In the genomic region with DNA sequence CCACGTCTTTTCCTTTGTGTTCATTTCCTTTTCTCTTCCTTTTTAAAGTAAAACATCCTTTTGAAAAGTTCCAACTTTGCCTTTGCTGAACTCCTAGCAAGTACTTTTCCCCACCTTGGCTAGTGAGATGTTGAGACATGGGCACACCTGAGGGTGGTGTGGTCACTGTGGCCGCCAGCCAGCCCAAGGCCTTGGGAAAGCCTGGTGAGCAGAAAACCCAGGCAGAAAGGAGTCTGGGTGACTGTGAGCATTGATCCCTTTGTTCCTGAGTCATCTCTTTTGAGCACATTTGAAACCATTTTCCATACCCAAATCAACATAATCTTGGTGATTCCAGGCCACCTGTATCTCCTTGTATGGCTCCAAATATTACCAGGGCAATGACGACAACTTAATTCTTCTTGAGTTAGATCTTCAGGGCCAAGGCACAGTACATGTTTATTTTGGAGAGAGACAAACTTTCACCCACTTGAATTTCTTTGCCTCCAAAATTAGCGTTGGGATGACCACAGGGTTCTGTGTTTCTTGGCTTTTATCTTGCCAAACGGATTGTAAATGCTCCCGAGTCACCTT, we compare ENCODE assay signal across 17 cellular contexts. TPM values are rescaled to one million over a fixed set of nuclear protein-coding genes. Genes with fewer than 3 reads are reported as not detected.
DNase-seq lines count a peak whose midpoint lies in the region; ATAC-seq and TF ChIP-seq lines count a peak whose summit lies in the region.
"Had no signal": no experiment of that assay in that cellular context is flagged by ENCODE, and none has a peak within 500 bp of the region (broad histone marks: within the 10 kb centered on the region; RNA-seq: fewer than 3 reads in every experiment).

No MANE protein-coding gene starts in this region.

- H3K9me3 ChIP-seq in right atrium auricular region (no peaks in the 10 kb centered on the region), sigmoid colon (no peaks in the 10 kb centered on the region)
- H3K9me3 ChIP-seq: Caco-2 had no signal

- H3K79me2 ChIP-seq in GM23338 (replicated peaks; ENCODE audit: insufficient read depth): no peaks in the 10 kb centered on the region

- no peaks in the 10 kb centered on the region for H4K20me1 ChIP-seq in GM23338 (replicated peaks; ENCODE audit: insufficient read depth)

- DNase-seq in right atrium auricular region (ENCODE audit: low spot score): no peak
- DNase-seq in Right ventricle myocardium superior: no peak
- no peak for DNase-seq in foreskin keratinocyte
- DNase-seq in sigmoid colon: no peak
- no peak for DNase-seq in ACHN
- DNase-seq in NCI-H1436 (lab: John Stamatoyannopoulos, UW): no peak
- DNase-seq in GM23338 (ENCODE audit: low spot score): no peak
- DNase-seq: Caco-2, GDM1, MM.1S, NCI-H2029, NCI-H69 had no signal

- peaks cover 0 to 96% of the 10 kb centered on the region in 2 donors for H3K4me1 ChIP-seq in right atrium auricular region
- H3K4me1 ChIP-seq in foreskin keratinocyte: peaks cover 47% of the 10 kb centered on the region
- peaks cover 0 to 26% (median 21%) of the 10 kb centered on the region in 4 donors for H3K4me1 ChIP-seq in sigmoid colon
- peaks cover 3% of the 10 kb centered on the region; the same call in 1 of the 2 replicates for H3K4me1 ChIP-seq in GM23338 (ENCODE audit: insufficient read depth)

- peak overlapping the region; percentile 75 to 94 for H3K27ac ChIP-seq in right atrium auricular region
- peak overlapping the region; percentile 12 for H3K27ac ChIP-seq in foreskin keratinocyte
- peak overlapping the region in 3 of 4 donors; percentile 28 to 61 (median 33) for H3K27ac ChIP-seq in sigmoid colon
- no peak overlapping the region for H3K27ac ChIP-seq in GM23338 (ENCODE audit: low read depth)

- TF ChIP-seq POLR2A in sigmoid colon (IDR thresholded peaks at IDR 0.05): no peak

- H3K4me3 ChIP-seq in right atrium auricular region (no peak overlapping the region), sigmoid colon (no peak overlapping the region), GM23338 (no peak overlapping the region)

- TF ChIP-seq EP300 in sigmoid colon (IDR thresholded peaks at IDR 0.05): no peak

- H3K27me3 ChIP-seq in right atrium auricular region: no peaks in the 10 kb centered on the region
- no peaks in the 10 kb centered on the region for H3K27me3 ChIP-seq in foreskin keratinocyte
- H3K27me3 ChIP-seq in sigmoid colon: no peaks in the 10 kb centered on the region
- H3K27me3 ChIP-seq in GM23338 (ENCODE audit: insufficient read depth): no peaks in the 10 kb centered on the region

- in situ Hi-C loops in ACHN (cut with HindIII; ENCODE audit: low pct_ligation_motif_present, low pct_unique_long_range_greater_than_20kb, low sequenced_read_pairs): no loop called here

- H3K4me1 Mint-ChIP-seq in GM23338: peaks cover 3% of the 10 kb centered on the region

- H3K9me3 Mint-ChIP-seq in GM23338: no peaks in the 10 kb centered on the region
- H3K9me3 Mint-ChIP-seq: mesothelial cell of epicardium; T-helper 2 cell treated with Interferon-gamma antibody and Interleukin-4, amounts not matched to agents 5 μg/mL and 100 μg/mL, for 36 hours; type B pancreatic cell had no signal

- intact Hi-C loops in Right ventricle myocardium superior (cut with DNase I): no loop called here
- intact Hi-C loops in sigmoid colon (cut with DNase I): no loop called here

- ATAC-seq in Right ventricle myocardium superior (ENCODE audit: poor library complexity) (no peak), foreskin keratinocyte (no peak), GM21619 (IDR thresholded peaks at IDR 0.05; ENCODE audit: unreplicated experiment) (no peak), GM23338 (no peak)

- TF ChIP-seq CTCF in right atrium auricular region (IDR thresholded peaks at IDR 0.05) (no peak), foreskin keratinocyte (conservative IDR thresholded peaks at IDR 0.05) (no peak), sigmoid colon (IDR thresholded peaks at IDR 0.05) (no peak), GM23338 (conservative IDR thresholded peaks at IDR 0.05; ENCODE audit: low read depth in 2 of 2) (no peak)

- H3K36me3 Mint-ChIP-seq in GM23338 (ENCODE audit: low read depth): no peaks in the 10 kb centered on the region
- H3K36me3 Mint-ChIP-seq: activated naive CD8-positive, alpha-beta T cell; mesothelial cell of epicardium; type B pancreatic cell had no signal

- no peak overlapping the region for H3K4me3 Mint-ChIP-seq in GM23338
- H3K4me3 Mint-ChIP-seq: activated naive CD8-positive, alpha-beta T cell; mesothelial cell of epicardium; T-helper 2 cell treated with Interferon-gamma antibody and Interleukin-4, amounts not matched to agents 5 μg/mL and 100 μg/mL, for 36 hours; type B pancreatic cell had no signal

- 78 to 82% methylated on average over 6 of the region's 6 CpGs for WGBS in sigmoid colon, 2 donors

- no peak overlapping the region for H3K4me2 ChIP-seq in GM23338

- H3K27me3 Mint-ChIP-seq in GM23338 (ENCODE audit: insufficient read depth, low read depth, poor library complexity): peaks cover 7% of the 10 kb centered on the region

- H3F3A ChIP-seq in GM23338 (replicated peaks; ENCODE audit: low read depth): no peaks in the 10 kb centered on the region

- H3K27ac Mint-ChIP-seq in GM23338: no peak overlapping the region
- H3K27ac Mint-ChIP-seq: activated naive CD8-positive, alpha-beta T cell; mesothelial cell of epicardium; T-helper 2 cell treated with Interferon-gamma antibody and Interleukin-4, amounts not matched to agents 5 μg/mL and 100 μg/mL, for 36 hours; type B pancreatic cell had no signal

- H3K36me3 ChIP-seq in right atrium auricular region: no peaks in the 10 kb centered on the region
- no peaks in the 10 kb centered on the region for H3K36me3 ChIP-seq in sigmoid colon
- no peaks in the 10 kb centered on the region for H3K36me3 ChIP-seq in GM23338 (ENCODE audit: insufficient read depth)

- peaks cover 7% of the 10 kb centered on the region for H3K9me2 ChIP-seq in GM23338 (ENCODE audit: insufficient read depth)

- H2AFZ ChIP-seq in GM23338: no peak overlapping the region

TF ChIP-seq in GM23338, 12 proteins besides CTCF, POLR2A, EP300 and RAD21 (continues in another document):
- TF ChIP-seq JUNB (IDR thresholded peaks at IDR 0.05; ENCODE audit: unreplicated experiment) (no peak), POLR2AphosphoS5 (IDR thresholded peaks at IDR 0.05; ENCODE audit: low read depth) (no peak), ZNF114 (CRISPR knock-in tag; IDR thresholded peaks at IDR 0.05) (no peak), CREB1 (CRISPR knock-in tag; IDR thresholded peaks at IDR 0.05; ENCODE audit: low read depth) (no peak)
- TF ChIP-seq, protein P1, sequence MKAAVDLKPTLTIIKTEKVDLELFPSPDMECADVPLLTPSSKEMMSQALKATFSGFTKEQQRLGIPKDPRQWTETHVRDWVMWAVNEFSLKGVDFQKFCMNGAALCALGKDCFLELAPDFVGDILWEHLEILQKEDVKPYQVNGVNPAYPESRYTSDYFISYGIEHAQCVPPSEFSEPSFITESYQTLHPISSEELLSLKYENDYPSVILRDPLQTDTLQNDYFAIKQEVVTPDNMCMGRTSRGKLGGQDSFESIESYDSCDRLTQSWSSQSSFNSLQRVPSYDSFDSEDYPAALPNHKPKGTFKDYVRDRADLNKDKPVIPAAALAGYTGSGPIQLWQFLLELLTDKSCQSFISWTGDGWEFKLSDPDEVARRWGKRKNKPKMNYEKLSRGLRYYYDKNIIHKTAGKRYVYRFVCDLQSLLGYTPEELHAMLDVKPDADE (IDR thresholded peaks at IDR 0.05): no peak
- TF ChIP-seq, protein P2, sequence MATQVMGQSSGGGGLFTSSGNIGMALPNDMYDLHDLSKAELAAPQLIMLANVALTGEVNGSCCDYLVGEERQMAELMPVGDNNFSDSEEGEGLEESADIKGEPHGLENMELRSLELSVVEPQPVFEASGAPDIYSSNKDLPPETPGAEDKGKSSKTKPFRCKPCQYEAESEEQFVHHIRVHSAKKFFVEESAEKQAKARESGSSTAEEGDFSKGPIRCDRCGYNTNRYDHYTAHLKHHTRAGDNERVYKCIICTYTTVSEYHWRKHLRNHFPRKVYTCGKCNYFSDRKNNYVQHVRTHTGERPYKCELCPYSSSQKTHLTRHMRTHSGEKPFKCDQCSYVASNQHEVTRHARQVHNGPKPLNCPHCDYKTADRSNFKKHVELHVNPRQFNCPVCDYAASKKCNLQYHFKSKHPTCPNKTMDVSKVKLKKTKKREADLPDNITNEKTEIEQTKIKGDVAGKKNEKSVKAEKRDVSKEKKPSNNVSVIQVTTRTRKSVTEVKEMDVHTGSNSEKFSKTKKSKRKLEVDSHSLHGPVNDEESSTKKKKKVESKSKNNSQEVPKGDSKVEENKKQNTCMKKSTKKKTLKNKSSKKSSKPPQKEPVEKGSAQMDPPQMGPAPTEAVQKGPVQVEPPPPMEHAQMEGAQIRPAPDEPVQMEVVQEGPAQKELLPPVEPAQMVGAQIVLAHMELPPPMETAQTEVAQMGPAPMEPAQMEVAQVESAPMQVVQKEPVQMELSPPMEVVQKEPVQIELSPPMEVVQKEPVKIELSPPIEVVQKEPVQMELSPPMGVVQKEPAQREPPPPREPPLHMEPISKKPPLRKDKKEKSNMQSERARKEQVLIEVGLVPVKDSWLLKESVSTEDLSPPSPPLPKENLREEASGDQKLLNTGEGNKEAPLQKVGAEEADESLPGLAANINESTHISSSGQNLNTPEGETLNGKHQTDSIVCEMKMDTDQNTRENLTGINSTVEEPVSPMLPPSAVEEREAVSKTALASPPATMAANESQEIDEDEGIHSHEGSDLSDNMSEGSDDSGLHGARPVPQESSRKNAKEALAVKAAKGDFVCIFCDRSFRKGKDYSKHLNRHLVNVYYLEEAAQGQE (IDR thresholded peaks at IDR 0.05; ENCODE audit: unreplicated experiment): no peak

RNA-seq across cellular contexts. Expression of a gene that starts 14.5 kb away (rescaled TPM):
- total RNA-seq in right atrium auricular region (100 to 1,000 TPM; 257 to 311 TPM), Right ventricle myocardium superior (200 TPM), foreskin keratinocyte (23.3 and 47.3 TPM in 2 replicates), sigmoid colon (10 to 100 TPM; 56.8 to 97.8 (median 61.1) TPM)
- polyA plus RNA-seq in foreskin keratinocyte (13.0 and 28.2 TPM in 2 replicates), sigmoid colon (10 to 100 TPM; 57.8 to 82.8 (median 64.3) TPM), GM23338 (2016; fragmentation: Nextera tagmentation; extraction: Ambion mirVana) (0.52 and 0.68 TPM in 2 replicates)
- 5.4 and 5.7 TPM in 2 replicates for total RNA-seq in GM23338 (2014; rRNA removed; shearing (Covaris generic))
